10 cellular contexts compared by ENCODE assay signal in genomic region chr1:68347415-68347814, GRCh38.
A peak's percentile ranks its signal among the peaks of the same experiment; 100 is the strongest.
DNase-seq lines count a peak whose midpoint lies in the region; ATAC-seq, FAIRE-seq and TF ChIP-seq lines count a peak whose summit lies in the region.
"Had no signal": no experiment of that assay in that cellular context is flagged by ENCODE, and none has a peak within 500 bp of the region (broad histone marks: within the 10 kb centered on the region; RNA-seq: fewer than 3 reads in every experiment).

No MANE protein-coding gene starts in this region.

- H4K20me1 ChIP-seq in PC-3 (ENCODE audit: low read length): no peaks in the 10 kb centered on the region

- no peaks in the 10 kb centered on the region for H3K9me3 Mint-ChIP-seq in activated T-helper 1 cell treated with anti-CD3 and anti-CD28 coated beads, Interleukin-12 subunit alpha, Interleukin-12 subunit beta, Interleukin-2, Interleukin-4 antibody, amounts not matched to agents 30 ng/mL and 10 ng/mL and 1 ng/mL, durations not matched to agents 14 hours and 24 hours and 36 hours

- FAIRE-seq in small intestine (lab: Jason Lieb, UNC): no peak

- CTCF ChIA-PET in PC-3 (lab: Charles Lee): interaction anchor here (2.1 kb wide), 1 partner anchor 227 kb away, joined by 11 read pairs; no protein-coding TSS in a partner anchor

- POLR2A ChIA-PET in PC-3 (lab: Charles Lee; ENCODE audit: unreplicated experiment): interaction anchor here (0.7 kb wide), 1 partner anchor 45 kb away, joined by 4 read pairs; no protein-coding TSS in a partner anchor

- H3K9me3 ChIP-seq in heart right ventricle (no peaks in the 10 kb centered on the region), small intestine (ENCODE audit: control insufficient read depth, low read depth) (no peaks in the 10 kb centered on the region), PC-3 (ENCODE audit: low read length) (no peaks in the 10 kb centered on the region)
- H3K9me3 ChIP-seq: transverse colon had no signal

- H3K27me3 ChIP-seq in heart right ventricle: no peaks in the 10 kb centered on the region
- H3K27me3 ChIP-seq in small intestine (ENCODE audit: control insufficient read depth in 2 of 2, insufficient read depth in 2 of 2, low read length in 2 of 2): no peaks in the 10 kb centered on the region
- no peaks in the 10 kb centered on the region for H3K27me3 ChIP-seq in PC-3 (ENCODE audit: low read length)
- H3K27me3 ChIP-seq: transverse colon had no signal

- no peak overlapping the region for H3K9ac ChIP-seq in PC-3 (ENCODE audit: low read length)

- no peaks in the 10 kb centered on the region for H3K36me3 Mint-ChIP-seq in activated T-helper 1 cell treated with anti-CD3 and anti-CD28 coated beads, Interleukin-12 subunit alpha, Interleukin-12 subunit beta, Interleukin-2, Interleukin-4 antibody, amounts not matched to agents 30 ng/mL and 10 ng/mL and 1 ng/mL, durations not matched to agents 14 hours and 24 hours and 36 hours (ENCODE audit: low read depth)

- H3K4me3 Mint-ChIP-seq in activated T-helper 1 cell treated with anti-CD3 and anti-CD28 coated beads, Interleukin-12 subunit alpha, Interleukin-12 subunit beta, Interleukin-2, Interleukin-4 antibody, amounts not matched to agents 30 ng/mL and 10 ng/mL and 1 ng/mL, durations not matched to agents 14 hours and 24 hours and 36 hours: no peak overlapping the region

- H3K36me3 ChIP-seq in heart right ventricle (no peaks in the 10 kb centered on the region), small intestine (ENCODE audit: control insufficient read depth in 2 of 2, insufficient read depth in 2 of 2, low read length in 2 of 2) (no peaks in the 10 kb centered on the region), PC-3 (ENCODE audit: low read depth, low read length) (no peaks in the 10 kb centered on the region)
- H3K36me3 ChIP-seq: transverse colon had no signal

- DNase-seq in heart right ventricle: peak; percentile 17 to 18
- no peak for DNase-seq in small intestine
- DNase-seq in activated T-helper 1 cell treated with anti-CD3 and anti-CD28 coated beads, Interleukin-12 subunit alpha, Interleukin-12 subunit beta, Interleukin-2, Interleukin-4 antibody, amounts not matched to agents 30 ng/mL and 10 ng/mL and 1 ng/mL, durations not matched to agents 14 hours and 24 hours and 36 hours (ENCODE audit: low spot score): no peak
- DNase-seq in NCI-H524 (lab: John Stamatoyannopoulos, UW): no peak
- no peak for DNase-seq in PC-3
- DNase-seq: retina, transverse colon had no signal

- no peaks in the 10 kb centered on the region for H3K4me1 Mint-ChIP-seq in activated T-helper 1 cell treated with anti-CD3 and anti-CD28 coated beads, Interleukin-12 subunit alpha, Interleukin-12 subunit beta, Interleukin-2, Interleukin-4 antibody, amounts not matched to agents 30 ng/mL and 10 ng/mL and 1 ng/mL, durations not matched to agents 14 hours and 24 hours and 36 hours (ENCODE audit: low read depth)

- no peak for TF ChIP-seq CTCF in heart right ventricle (IDR thresholded peaks at IDR 0.05)
- TF ChIP-seq CTCF in PC-3 (conservative IDR thresholded peaks at IDR 0.05; ENCODE audit: low read depth, low read length): no peak

- ATAC-seq in GM18498 (IDR thresholded peaks at IDR 0.05; ENCODE audit: unreplicated experiment) (peak; percentile 98), GM21526 (IDR thresholded peaks at IDR 0.05; ENCODE audit: low FRiP score, unreplicated experiment) (peak; percentile 99), HG03442 (IDR thresholded peaks at IDR 0.05; ENCODE audit: unreplicated experiment) (peak; percentile 96), heart right ventricle (peak in 5 of 8 donors; percentile 47 to 66 (median 56)), PC-3 (no peak)

- no TSS peak for BruUV-seq in PC-3 (replicated peaks; lab: Mats Ljungman, UMichigan)

- no peaks in the 10 kb centered on the region for H3K9me2 ChIP-seq in PC-3 (replicated peaks; ENCODE audit: low read length)

- no peak overlapping the region for H3K27ac Mint-ChIP-seq in activated T-helper 1 cell treated with anti-CD3 and anti-CD28 coated beads, Interleukin-12 subunit alpha, Interleukin-12 subunit beta, Interleukin-2, Interleukin-4 antibody, amounts not matched to agents 30 ng/mL and 10 ng/mL and 1 ng/mL, durations not matched to agents 14 hours and 24 hours and 36 hours

- H3K27ac ChIP-seq in heart right ventricle: peak overlapping the region in 1 of 10 donors; percentile 39
- H3K27ac ChIP-seq in small intestine (ENCODE audit: low read depth in 1 of 2, low read length in 1 of 2): no peak overlapping the region
- no peak overlapping the region for H3K27ac ChIP-seq in PC-3 (ENCODE audit: low read length)
- H3K27ac ChIP-seq: transverse colon had no signal

- H3K4me2 ChIP-seq in PC-3 (ENCODE audit: low read length): no peak overlapping the region

- no peak overlapping the region for H2AFZ ChIP-seq in PC-3 (ENCODE audit: low read length)

- no peaks in the 10 kb centered on the region for H3K79me2 ChIP-seq in PC-3 (ENCODE audit: low read length)

- intact Hi-C loops in heart right ventricle (cut with DNase I): loop anchor here in 4 of 10 donors (10.0 kb wide), 3 partner anchors 233 to 583 kb away; no protein-coding TSS in a partner anchor
- intact Hi-C loops in activated T-helper 1 cell treated with anti-CD3 and anti-CD28 coated beads, Interleukin-12 subunit alpha, Interleukin-12 subunit beta, Interleukin-2, Interleukin-4 antibody, amounts not matched to agents 30 ng/mL and 10 ng/mL and 1 ng/mL, durations not matched to agents 14 hours and 24 hours and 36 hours (cut with micrococcal nuclease): loop anchor here (10.0 kb wide), 2 partner anchors 493 to 583 kb away; no protein-coding TSS in a partner anchor
- intact Hi-C loops in PC-3 (cut with micrococcal nuclease): loop anchor here (2.0 kb wide), 1 partner anchor 37 kb away; no protein-coding TSS in a partner anchor

- WGBS in heart right ventricle, 2 donors: 90 to 93% methylated on average over 1 to 2 of the region's 2 CpGs
- WGBS in small intestine, 3 donors: 61 to 69% (median 67%) methylated on average over 1 of the region's 2 CpGs

- no peak overlapping the region for H3K4me3 ChIP-seq in heart right ventricle
- H3K4me3 ChIP-seq in small intestine (ENCODE audit: low read depth in 1 of 2, low read length in 2 of 2): no peak overlapping the region
- no peak overlapping the region for H3K4me3 ChIP-seq in PC-3 (ENCODE audit: low read length)
- H3K4me3 ChIP-seq: transverse colon had no signal

- H3F3A ChIP-seq in PC-3 (ENCODE audit: low read length, unreplicated experiment): no peaks in the 10 kb centered on the region

- H3K4me1 ChIP-seq in heart right ventricle (peaks cover 0 to 7% (median 0%) of the 10 kb centered on the region in 9 donors), small intestine (ENCODE audit: control insufficient read depth in 2 of 2, insufficient read depth in 1 of 2, low read depth in 1 of 2, low read length in 1 of 2) (no peaks in the 10 kb centered on the region), PC-3 (ENCODE audit: insufficient read depth, low read length) (no peaks in the 10 kb centered on the region)
- H3K4me1 ChIP-seq: transverse colon had no signal

- H3K27me3 Mint-ChIP-seq in activated T-helper 1 cell treated with anti-CD3 and anti-CD28 coated beads, Interleukin-12 subunit alpha, Interleukin-12 subunit beta, Interleukin-2, Interleukin-4 antibody, amounts not matched to agents 30 ng/mL and 10 ng/mL and 1 ng/mL, durations not matched to agents 14 hours and 24 hours and 36 hours (ENCODE audit: insufficient read depth): no peaks in the 10 kb centered on the region

Comparison
In these comparisons a context has a peak if more than half of its experiments do, and no peak if none do; other contexts are left out.
1. DNase-seq: peak in heart right ventricle (2 of 2); none in small intestine (single experiment), activated T-helper 1 cell treated with anti-CD3 and anti-CD28 coated beads, Interleukin-12 subunit alpha, Interleukin-12 subunit beta, Interleukin-2, Interleukin-4 antibody, amounts not matched to agents 30 ng/mL and 10 ng/mL and 1 ng/mL, durations not matched to agents 14 hours and 24 hours and 36 hours (single experiment), NCI-H524 (0 of 2) and PC-3 (single experiment).